Comparison of ENCODE assay signal across 9 cellular contexts in genomic region chr1:62045579-62045978, GRCh38.
DNase-seq lines count a peak whose midpoint lies in the region; ATAC-seq, FAIRE-seq and TF ChIP-seq lines count a peak whose summit lies in the region.
"Had no signal": no experiment of that assay in that cellular context is flagged by ENCODE, and none has a peak within 500 bp of the region (broad histone marks: within the 10 kb centered on the region; RNA-seq: fewer than 3 reads in every experiment).

No MANE protein-coding gene starts in this region.

- peaks cover 3% of the 10 kb centered on the region for H3K27me3 Mint-ChIP-seq in GM23338 (ENCODE audit: insufficient read depth, low read depth, poor library complexity)
- H3K27me3 Mint-ChIP-seq: activated naive CD8-positive, alpha-beta T cell treated with anti-CD3 and anti-CD28 coated beads for 36 hours had no signal

- intact Hi-C loops in psoas muscle (cut with DNase I) = no loop called here

- H3K4me3 Mint-ChIP-seq in GM23338 = no peak overlapping the region
- H3K4me3 Mint-ChIP-seq: activated naive CD8-positive, alpha-beta T cell treated with anti-CD3 and anti-CD28 coated beads for 36 hours had no signal

- no peak overlapping the region for H3K4me2 ChIP-seq in GM23338

- no peak overlapping the region for H3K4me3 ChIP-seq in GM23338
- H3K4me3 ChIP-seq in bronchial epithelial cell (ENCODE audit: low read depth, low read length) = no peak overlapping the region
- H3K4me3 ChIP-seq in psoas muscle = no peak overlapping the region

- H3K9me3 ChIP-seq in psoas muscle = no peaks in the 10 kb centered on the region

- no peaks in the 10 kb centered on the region for H4K20me1 ChIP-seq in GM23338 (replicated peaks; ENCODE audit: insufficient read depth)

- no peak for DNase-seq in GM23338 (ENCODE audit: low spot score)
- DNase-seq in NCI-H2107 (lab: John Stamatoyannopoulos, UW) = peak; percentile 28
- peak; percentile 44 for DNase-seq in bronchial epithelial cell (ENCODE audit: low read depth)
- peak in 1 of 2 donors; percentile 56 for DNase-seq in psoas muscle
- no peak for DNase-seq in stimulated activated naive CD4-positive, alpha-beta T cell (lab: John Stamatoyannopoulos, UW)
- no peak for DNase-seq in activated CD4-positive, alpha-beta T cell treated with anti-CD3 and anti-CD28 coated beads for 48 hours
- DNase-seq: activated naive CD8-positive, alpha-beta T cell treated with anti-CD3 and anti-CD28 coated beads for 36 hours had no signal

- H3K36me3 ChIP-seq in GM23338 (ENCODE audit: insufficient read depth) (no peaks in the 10 kb centered on the region), bronchial epithelial cell (ENCODE audit: control insufficient read depth, insufficient read depth, low read length) (peaks cover 2% of the 10 kb centered on the region), psoas muscle (ENCODE audit: insufficient read depth in 1 of 2, low read depth in 1 of 2) (no peaks in the 10 kb centered on the region)

- peak; percentile 88 for FAIRE-seq in bronchial epithelial cell (lab: Jason Lieb, UNC)

- H3K9me3 Mint-ChIP-seq in GM23338 = no peaks in the 10 kb centered on the region
- H3K9me3 Mint-ChIP-seq: activated naive CD8-positive, alpha-beta T cell treated with anti-CD3 and anti-CD28 coated beads for 36 hours had no signal

- TF ChIP-seq CTCF in GM23338 (conservative IDR thresholded peaks at IDR 0.05; ENCODE audit: low read depth in 2 of 2) = no peak
- TF ChIP-seq CTCF in bronchial epithelial cell (IDR thresholded peaks at IDR 0.05; ENCODE audit: insufficient read depth, low read length, severe bottlenecking) = no peak
- no peak for TF ChIP-seq CTCF in psoas muscle (IDR thresholded peaks at IDR 0.05)

- H3K79me2 ChIP-seq in GM23338 (replicated peaks; ENCODE audit: insufficient read depth) = no peaks in the 10 kb centered on the region

- peaks cover 31% of the 10 kb centered on the region for H3K4me1 Mint-ChIP-seq in GM23338
- H3K4me1 Mint-ChIP-seq: activated naive CD8-positive, alpha-beta T cell treated with anti-CD3 and anti-CD28 coated beads for 36 hours had no signal

- no peak overlapping the region for H3K27ac ChIP-seq in GM23338 (ENCODE audit: low read depth)
- peak overlapping the region; percentile 67 for H3K27ac ChIP-seq in psoas muscle

- peaks cover 3% of the 10 kb centered on the region; the same call in 1 of the 3 replicates for H3K36me3 Mint-ChIP-seq in GM23338 (ENCODE audit: low read depth)
- H3K36me3 Mint-ChIP-seq: activated naive CD8-positive, alpha-beta T cell treated with anti-CD3 and anti-CD28 coated beads for 36 hours had no signal

- 13 to 23% (median 15%) methylated on average over 6 of the region's 6 CpGs for WGBS in psoas muscle, 3 donors

- peak overlapping the region; percentile 78 for H3K27ac Mint-ChIP-seq in GM23338
- H3K27ac Mint-ChIP-seq: activated naive CD8-positive, alpha-beta T cell treated with anti-CD3 and anti-CD28 coated beads for 36 hours had no signal

- no peaks in the 10 kb centered on the region for H3K9me2 ChIP-seq in GM23338 (ENCODE audit: insufficient read depth)

- ATAC-seq in GM23338 = no peak
- peak; percentile 87 to 88 (median 88) for ATAC-seq in psoas muscle
- ATAC-seq in HG03457 (IDR thresholded peaks at IDR 0.05; ENCODE audit: unreplicated experiment) = no peak
- ATAC-seq in GM21367 (IDR thresholded peaks at IDR 0.05; ENCODE audit: unreplicated experiment) = no peak

- H3K27me3 ChIP-seq in GM23338 (ENCODE audit: insufficient read depth) = no peaks in the 10 kb centered on the region
- H3K27me3 ChIP-seq in bronchial epithelial cell (ENCODE audit: control insufficient read depth, insufficient read depth, low read length) = no peaks in the 10 kb centered on the region
- no peaks in the 10 kb centered on the region for H3K27me3 ChIP-seq in psoas muscle (ENCODE audit: insufficient read depth in 3 of 3, low read length in 2 of 3)

- H3K4me1 ChIP-seq in GM23338 (ENCODE audit: insufficient read depth) = peaks cover 23% of the 10 kb centered on the region
- H3K4me1 ChIP-seq in psoas muscle = peaks cover 26% of the 10 kb centered on the region

- H2AFZ ChIP-seq in GM23338 = no peak overlapping the region

- 0 out of 2 replicates have a peak, but pooled peaks cover 4% of the 10 kb centered on the region for H3F3A ChIP-seq in GM23338 (replicated peaks; ENCODE audit: low read depth)

TF ChIP-seq in GM23338, 12 proteins besides CTCF, POLR2A, EP300 and RAD21:
- TF ChIP-seq STAT1 (IDR thresholded peaks at IDR 0.05; ENCODE audit: unreplicated experiment) = no peak

Comparison
In these comparisons a context has a peak if more than half of its experiments do, and no peak if none do; other contexts are left out.
1. ATAC-seq: peak in psoas muscle (4 of 4); none in GM23338 (single experiment), HG03457 (single experiment) and GM21367 (single experiment).
2. DNase-seq: peak in NCI-H2107 (single experiment) and bronchial epithelial cell (single experiment); none in GM23338 (single experiment), stimulated activated naive CD4-positive, alpha-beta T cell (0 of 6) and activated CD4-positive, alpha-beta T cell treated with anti-CD3 and anti-CD28 coated beads for 48 hours (single experiment).